Comparison of ENCODE assay signal across 25 cellular contexts in genomic region chr7:77786018-77786417, GRCh38. TPM values are rescaled to one million over a fixed set of nuclear protein-coding genes. Genes with fewer than 3 reads are reported as not detected.
DNase-seq lines count a peak whose midpoint lies in the region; ATAC-seq, FAIRE-seq and TF ChIP-seq lines count a peak whose summit lies in the region.
"Had no signal": no experiment of that assay in that cellular context is flagged by ENCODE, and none has a peak within 500 bp of the region (broad histone marks: within the 10 kb centered on the region; RNA-seq: fewer than 3 reads in every experiment).

No MANE protein-coding gene starts in this region.

- TF ChIP-seq CTCF in K562 (IDR thresholded peaks at IDR 0.05 in 2 of 3, conservative IDR thresholded peaks at IDR 0.05 in 1 of 3; ENCODE audit: insufficient read depth in 2 of 3, low read depth in 1 of 3, low read length in 3 of 3) (no peak), endothelial cell (IDR thresholded peaks at IDR 0.05; ENCODE audit: unreplicated experiment) (no peak), osteocyte (IDR thresholded peaks at IDR 0.05) (no peak)

- TF ChIP-seq POLR2A in K562 (conservative IDR thresholded peaks at IDR 0.05) = no peak; the same call in 1 of the 2 replicates

- no peak for TF ChIP-seq RAD21 in K562 (CRISPR knock-in tag; conservative IDR thresholded peaks at IDR 0.05 in 1 of 2, IDR thresholded peaks at IDR 0.05 in 1 of 2)

- no peak overlapping the region for H3K4me2 ChIP-seq in K562 (ENCODE audit: insufficient read depth, low read length)
- H3K4me2 ChIP-seq: A549; BLaER1 treated with 17β-estradiol and CSF1 and Interleukin-3, amounts not matched to agents 10 nM and 100 nM had no signal

- WGBS in K562 (ENCODE audit: insufficient coverage, low coverage, missing lambda C conversion rate) = 92% methylated on average over 3 of the region's 3 CpGs
- 93 to 97% methylated on average over 3 of the region's 3 CpGs for WGBS in aorta, 2 donors

- no peaks in the 10 kb centered on the region for H3K9me3 Mint-ChIP-seq in endothelial cell (ENCODE audit: unreplicated experiment)
- H3K9me3 Mint-ChIP-seq in osteocyte (ENCODE audit: unreplicated experiment) = no peaks in the 10 kb centered on the region
- H3K9me3 Mint-ChIP-seq: CD4-positive, alpha-beta T cell; CD8-positive, alpha-beta memory T cell had no signal

- FAIRE-seq in K562 (lab: Jason Lieb, UNC) = no peak
- FAIRE-seq: A549, D721Med, GM12878, H54 had no signal

- in situ Hi-C loops in K562 (cut with MboI) = no loop called here

- TF ChIP-seq EP300 in K562 (IDR thresholded peaks at IDR 0.05; ENCODE audit: low read length) = no peak

- no peak for ATAC-seq in T-helper 17 cell
- no peak for ATAC-seq in K562
- ATAC-seq in GM18519 (IDR thresholded peaks at IDR 0.05; ENCODE audit: low FRiP score, unreplicated experiment) = no peak
- no peak for ATAC-seq in aorta (ENCODE audit: low FRiP score)
- ATAC-seq: A549, GM12878 had no signal

- CTCF ChIA-PET in K562 (lab: Yijun Ruan, JAX; ENCODE audit: low intra/inter-chr PET ratio) = no interaction called here

- no peak for DNase-seq in T-helper 17 cell
- DNase-seq in K562 (ENCODE audit: extremely low read depth in 1 of 4, low spot score in 3 of 4) = no peak
- no peak for DNase-seq in endothelial cell (ENCODE audit: low spot score)
- DNase-seq in aorta = no peak
- no peak for DNase-seq in osteocyte (ENCODE audit: extremely low spot score, unreplicated experiment)
- DNase-seq: 8988T; ACHN; AML-193; BE2C; CD4-positive, alpha-beta T cell; CD8-positive, alpha-beta memory T cell; DMS 273 treated with DMSO at 0.1 percent for 48 hours; DMS79; EL; GDM1; GOT3; HFFc6 had no signal

- H3K27me3 ChIP-seq in K562 (ENCODE audit: control insufficient read depth in 2 of 2, insufficient read depth in 2 of 2, low read length in 2 of 2) (no peaks in the 10 kb centered on the region), aorta (ENCODE audit: control insufficient read depth in 1 of 2, insufficient read depth in 2 of 2, low read length in 1 of 2) (no peaks in the 10 kb centered on the region)
- H3K27me3 ChIP-seq: BE2C; BLaER1 treated with 17β-estradiol and CSF1 and Interleukin-3, amounts not matched to agents 10 nM and 100 nM had no signal

- H3K4me3 Mint-ChIP-seq in T-helper 17 cell = no peak overlapping the region
- peak overlapping the region; percentile 42 for H3K4me3 Mint-ChIP-seq in endothelial cell (ENCODE audit: unreplicated experiment)
- no peak overlapping the region for H3K4me3 Mint-ChIP-seq in osteocyte (ENCODE audit: unreplicated experiment)
- H3K4me3 Mint-ChIP-seq: CD14-positive monocyte; CD4-positive, alpha-beta T cell; CD8-positive, alpha-beta memory T cell; HFFc6 had no signal

- no peak overlapping the region for H3K4me3 ChIP-seq in K562
- no peak overlapping the region for H3K4me3 ChIP-seq in aorta (ENCODE audit: low read length in 2 of 2)
- H3K4me3 ChIP-seq: A549; BLaER1 treated with 17β-estradiol and CSF1 and Interleukin-3, amounts not matched to agents 10 nM and 100 nM; GM12878; HAP-1 had no signal

- H3K79me2 ChIP-seq in K562 (ENCODE audit: control insufficient read depth, insufficient read depth, low read length) = no peaks in the 10 kb centered on the region

- H3K36me3 ChIP-seq in K562 (ENCODE audit: control insufficient read depth, insufficient read depth, low read length) = peaks cover 29% of the 10 kb centered on the region
- H3K36me3 ChIP-seq in aorta (ENCODE audit: control insufficient read depth in 1 of 2, insufficient read depth in 2 of 2, low read length in 1 of 2) = peaks cover 3% of the 10 kb centered on the region in 2 donors
- H3K36me3 ChIP-seq: HAP-1 had no signal

- no peak overlapping the region for H3K9ac ChIP-seq in K562 (ENCODE audit: insufficient read depth in 1 of 2, low read depth in 2 of 2, low read length in 2 of 2)
- H3K9ac ChIP-seq: BLaER1 treated with 17β-estradiol and CSF1 and Interleukin-3, amounts not matched to agents 10 nM and 100 nM had no signal

- no peak overlapping the region for H2AFZ ChIP-seq in K562 (ENCODE audit: low read depth, low read length)

- H3K4me1 ChIP-seq in K562 (replicated peaks in 1 of 2; ENCODE audit: control insufficient read depth in 2 of 2, insufficient read depth in 2 of 2, low read length in 2 of 2) = peaks cover 0 to 10% of the 10 kb centered on the region in 2 experiments; a peak in 1 of 5 replicates
- H3K4me1 ChIP-seq in aorta (ENCODE audit: control insufficient read depth in 1 of 2, insufficient read depth in 2 of 2, low read length in 2 of 2) = no peaks in the 10 kb centered on the region
- H3K4me1 ChIP-seq: BE2C had no signal

- H3K4me1 Mint-ChIP-seq in T-helper 17 cell = no peaks in the 10 kb centered on the region
- peaks cover 2% of the 10 kb centered on the region for H3K4me1 Mint-ChIP-seq in endothelial cell (ENCODE audit: unreplicated experiment)
- no peaks in the 10 kb centered on the region for H3K4me1 Mint-ChIP-seq in osteocyte (ENCODE audit: unreplicated experiment)

- no peaks in the 10 kb centered on the region for H4K20me1 ChIP-seq in K562 (replicated peaks; ENCODE audit: control insufficient read depth, insufficient read depth, low read length)

- BruUV-seq in K562 (replicated peaks; lab: Mats Ljungman, UMichigan) = no TSS peak

- no peaks in the 10 kb centered on the region for H3K9me1 ChIP-seq in K562 (ENCODE audit: control insufficient read depth, insufficient read depth, low read length)

- POLR2A ChIA-PET in K562 (lab: Yijun Ruan, JAX) = no interaction called here

- H3K27ac ChIP-seq in K562 (ENCODE audit: extremely low read depth, low read depth, low read length) (no peak overlapping the region), aorta (ENCODE audit: low read depth in 1 of 2, low read length in 2 of 2) (no peak overlapping the region)
- H3K27ac ChIP-seq: A549; BLaER1 treated with 17β-estradiol and CSF1 and Interleukin-3, amounts not matched to agents 10 nM and 100 nM had no signal

- H3K36me3 Mint-ChIP-seq in T-helper 17 cell (ENCODE audit: low read depth) = peaks cover 3% of the 10 kb centered on the region
- peaks cover 29% of the 10 kb centered on the region for H3K36me3 Mint-ChIP-seq in endothelial cell (ENCODE audit: low read depth, unreplicated experiment)
- H3K36me3 Mint-ChIP-seq in osteocyte (ENCODE audit: unreplicated experiment) = peaks cover 23% of the 10 kb centered on the region

- intact Hi-C loops in K562 (cut with micrococcal nuclease) (no loop called here), aorta (cut with DNase I) (no loop called here)

- H3K27ac Mint-ChIP-seq in T-helper 17 cell (peak overlapping the region; percentile 6), endothelial cell (ENCODE audit: unreplicated experiment) (no peak overlapping the region), osteocyte (ENCODE audit: unreplicated experiment) (no peak overlapping the region)
- H3K27ac Mint-ChIP-seq: HFFc6 had no signal

- H3K9me3 ChIP-seq in T-helper 17 cell (ENCODE audit: control insufficient read depth, low read length, poor library complexity, severe bottlenecking) = no peaks in the 10 kb centered on the region
- H3K9me3 ChIP-seq in K562 (replicated peaks; ENCODE audit: control insufficient read depth, insufficient read depth, low read depth, low read length) = peaks cover 3% of the 10 kb centered on the region; the same call in 1 of the 2 replicates
- H3K9me3 ChIP-seq in aorta (ENCODE audit: control insufficient read depth, low read length) = no peaks in the 10 kb centered on the region
- H3K9me3 ChIP-seq: BE2C, HAP-1 had no signal

- no peaks in the 10 kb centered on the region for H3K27me3 Mint-ChIP-seq in T-helper 17 cell
- H3K27me3 Mint-ChIP-seq in endothelial cell (ENCODE audit: unreplicated experiment) = peaks cover 2% of the 10 kb centered on the region
- H3K27me3 Mint-ChIP-seq in osteocyte (ENCODE audit: unreplicated experiment) = no peaks in the 10 kb centered on the region
- H3K27me3 Mint-ChIP-seq: CD4-positive, alpha-beta T cell; CD8-positive, alpha-beta memory T cell had no signal

RNA-seq across cellular contexts. Expression of gene TMEM60, which starts 12.2 kb away (rescaled TPM):
- 1 to 10 TPM; 5.0 to 6.3 TPM for total RNA-seq in T-helper 17 cell
- 16.0 and 31.5 TPM in 2 replicates for total RNA-seq in K562 (2011; cell fraction: chromatin; rRNA removed; ENCODE audit: low replicate concordance)
- total RNA-seq in K562 (2011; cell fraction: nucleolus; rRNA removed) = 15.5 and 21.3 TPM in 2 replicates
- total RNA-seq in K562 (2011; cell fraction: nucleoplasm; rRNA removed) = 31.2 and 35.3 TPM in 2 replicates
- total RNA-seq in K562 (2014; rRNA removed) = 12.5 TPM in 2 replicates
- 38.4 and 48.7 TPM in 2 replicates for total RNA-seq in K562 (2014; rRNA removed; fragmentation: Illumina TruSeq; extraction: Trizol)
- 30.1 and 38.4 TPM in 2 replicates for total RNA-seq in K562 (2015; rRNA removed; fragmentation: Illumina TruSeq; extraction: Trizol)
- total RNA-seq in K562 (2021) = 23.6 and 24.3 TPM in 2 replicates
- 45.5 and 66.0 TPM in 2 replicates for polyA plus RNA-seq in K562 (2011; rRNA removed)
- polyA plus RNA-seq in K562 (2011; cell fraction: cytosol; rRNA removed) = 15.7 and 31.1 TPM in 2 replicates
- 13.0 and 18.3 TPM in 2 replicates for polyA plus RNA-seq in K562 (2011; cell fraction: nucleus; rRNA removed)
- polyA plus RNA-seq in K562 (2012) = 41.1 and 47.8 TPM in 2 replicates
- polyA plus RNA-seq in K562 (2014; fragmentation: Illumina TruSeq; extraction: Trizol) = 28.3 and 31.1 TPM in 2 replicates
- polyA plus RNA-seq in K562 (2014; fragmentation: Nextera tagmentation; extraction: Ambion mirVana) = 100 to 1,000 TPM; 136 to 140 TPM
- 36.9 and 42.7 TPM in 2 replicates for polyA plus RNA-seq in K562 (2014; rRNA removed)
- polyA minus RNA-seq in K562 (2011; rRNA and poly(A)+ RNA removed) = 23.5 and 25.1 TPM in 2 replicates
- polyA minus RNA-seq in K562 (2011; cell fraction: cytosol; rRNA and poly(A)+ RNA removed) = 9.4 and 9.8 TPM in 2 replicates
- 4.8 and 8.3 TPM in 2 replicates for polyA minus RNA-seq in K562 (2011; cell fraction: nucleus; rRNA and poly(A)+ RNA removed)
- total RNA-seq in endothelial cell (ENCODE audit: unreplicated experiment) = 9.5 TPM
- total RNA-seq in aorta = 10 to 100 TPM; 11.0 to 12.7 TPM
- polyA plus RNA-seq in aorta = 10 to 100 TPM; 14.3 to 16.8 TPM
- total RNA-seq in osteocyte = 19.3 and 19.7 TPM in 2 replicates

RNA-seq across cellular contexts. Expression of gene PHTF2, which starts 12.6 kb away (rescaled TPM):
- total RNA-seq in T-helper 17 cell = 10 to 100 TPM; 68.1 to 69.9 TPM
- 69.6 and 163 TPM in 2 replicates for total RNA-seq in K562 (2011; cell fraction: chromatin; rRNA removed; ENCODE audit: low replicate concordance)
- total RNA-seq in K562 (2011; cell fraction: nucleolus; rRNA removed) = 33.0 and 51.2 TPM in 2 replicates
- total RNA-seq in K562 (2011; cell fraction: nucleoplasm; rRNA removed) = 77.8 and 100 TPM in 2 replicates
- 18.3 and 21.8 TPM in 2 replicates for total RNA-seq in K562 (2014; rRNA removed)
- 31.3 and 38.8 TPM in 2 replicates for total RNA-seq in K562 (2014; rRNA removed; fragmentation: Illumina TruSeq; extraction: Trizol)
- total RNA-seq in K562 (2015; rRNA removed; fragmentation: Illumina TruSeq; extraction: Trizol) = 24.1 and 25.4 TPM in 2 replicates
- total RNA-seq in K562 (2021) = 23.2 and 27.1 TPM in 2 replicates
- 30.6 and 43.6 TPM in 2 replicates for polyA plus RNA-seq in K562 (2011; rRNA removed)
- 5.5 and 12.7 TPM in 2 replicates for polyA plus RNA-seq in K562 (2011; cell fraction: cytosol; rRNA removed)
- polyA plus RNA-seq in K562 (2011; cell fraction: nucleus; rRNA removed) = 24.1 and 28.1 TPM in 2 replicates
- 14.4 and 18.4 TPM in 2 replicates for polyA plus RNA-seq in K562 (2012)
- 26.1 and 28.8 TPM in 2 replicates for polyA plus RNA-seq in K562 (2014; fragmentation: Illumina TruSeq; extraction: Trizol)
- 10 to 100 TPM; 17.9 to 18.2 TPM for polyA plus RNA-seq in K562 (2014; fragmentation: Nextera tagmentation; extraction: Ambion mirVana)
- polyA plus RNA-seq in K562 (2014; rRNA removed) = 22.5 and 29.4 TPM in 2 replicates
- polyA minus RNA-seq in K562 (2011; rRNA and poly(A)+ RNA removed) = 44.6 and 45.0 TPM in 2 replicates
- polyA minus RNA-seq in K562 (2011; cell fraction: cytosol; rRNA and poly(A)+ RNA removed) = 7.9 and 17.2 TPM in 2 replicates
- 29.2 and 40.9 TPM in 2 replicates for polyA minus RNA-seq in K562 (2011; cell fraction: nucleus; rRNA and poly(A)+ RNA removed)
- total RNA-seq in endothelial cell (ENCODE audit: unreplicated experiment) = 10.3 TPM
- 10 to 100 TPM; 38.0 to 38.4 TPM for total RNA-seq in aorta
- 10 to 100 TPM in 1 of 2 donors, 1 to 10 TPM in 1; 8.8 to 14.1 TPM for polyA plus RNA-seq in aorta
- total RNA-seq in osteocyte = 29.3 and 30.4 TPM in 2 replicates
